8 cellular contexts compared by ENCODE assay signal in genomic region chr19:51777570-51778460, GRCh38.
A peak's percentile ranks its signal among the peaks of the same experiment; 100 is the strongest.
DNase-seq lines count a peak whose midpoint lies in the region; ATAC-seq and TF ChIP-seq lines count a peak whose summit lies in the region.

No MANE protein-coding gene starts in this region.

- no peak overlapping the region for H3K27ac Mint-ChIP-seq in stimulated activated naive CD8-positive, alpha-beta T cell treated with anti-CD3 and anti-CD28 coated beads, Interleukin-15, amount 100 ng/mL, for 72 hours

- no peaks in the 10 kb centered on the region for H3K4me1 Mint-ChIP-seq in stimulated activated naive CD8-positive, alpha-beta T cell treated with anti-CD3 and anti-CD28 coated beads, Interleukin-15, amount 100 ng/mL, for 72 hours

- DNase-seq in C1 segment of cervical spinal cord (lab: John Stamatoyannopoulos, UW): peak in 9 of 14 donors; percentile 12 to 56 (median 28)
- peak; percentile 66 for DNase-seq in HCEC 1CT
- peak; percentile 72 for DNase-seq in NCI-H748 (lab: John Stamatoyannopoulos, UW; ENCODE audit: unreplicated experiment)
- peak; percentile 31 to 35 for DNase-seq in activated CD4-positive, alpha-beta T cell treated with anti-CD3 and anti-CD28 coated beads, Interleukin-2, amount 50 U/mL, for 48 hours
- peak; percentile 75 to 87 for DNase-seq in erythroblast (lab: John Stamatoyannopoulos, UW)
- DNase-seq in middle frontal gyrus (ENCODE audit: extremely low spot score, low spot score): peak; percentile 53
- peak; percentile 31 to 37 for DNase-seq in stimulated activated naive CD8-positive, alpha-beta T cell treated with anti-CD3 and anti-CD28 coated beads, Interleukin-15, amount 100 ng/mL, for 72 hours

- TF ChIP-seq POLR2A in erythroblast (IDR thresholded peaks at IDR 0.05; ENCODE audit: low read length): no peak

- peaks cover 5 to 6% of the 10 kb centered on the region in 2 donors for H3K9me3 Mint-ChIP-seq in stimulated activated naive CD8-positive, alpha-beta T cell treated with anti-CD3 and anti-CD28 coated beads, Interleukin-15, amount 100 ng/mL, for 72 hours

- H3K27me3 Mint-ChIP-seq in stimulated activated naive CD8-positive, alpha-beta T cell treated with anti-CD3 and anti-CD28 coated beads, Interleukin-15, amount 100 ng/mL, for 72 hours: peaks cover 83% of the 10 kb centered on the region

- peak; percentile 33 for ATAC-seq in stimulated activated naive CD8-positive, alpha-beta T cell treated with anti-CD3 and anti-CD28 coated beads, Interleukin-15, amount 100 ng/mL, for 72 hours
- no peak for ATAC-seq in HG03159 (IDR thresholded peaks at IDR 0.05; ENCODE audit: unreplicated experiment)

- H3K4me3 Mint-ChIP-seq in stimulated activated naive CD8-positive, alpha-beta T cell treated with anti-CD3 and anti-CD28 coated beads, Interleukin-15, amount 100 ng/mL, for 72 hours: no peak overlapping the region

Comparison
In these comparisons a context has a peak if more than half of its experiments do, and no peak if none do; other contexts are left out.
1. DNase-seq: peak in every context shown above with its lines; median percentile 81 in erythroblast; 72 in NCI-H748; 66 in HCEC 1CT; 53 in middle frontal gyrus; 34 in stimulated activated naive CD8-positive, alpha-beta T cell treated with anti-CD3 and anti-CD28 coated beads, Interleukin-15, amount 100 ng/mL, for 72 hours; 33 in activated CD4-positive, alpha-beta T cell treated with anti-CD3 and anti-CD28 coated beads, Interleukin-2, amount 50 U/mL, for 48 hours; 28 in C1 segment of cervical spinal cord.